ENCODE assay signal across 23 cellular contexts in the genomic region with DNA sequence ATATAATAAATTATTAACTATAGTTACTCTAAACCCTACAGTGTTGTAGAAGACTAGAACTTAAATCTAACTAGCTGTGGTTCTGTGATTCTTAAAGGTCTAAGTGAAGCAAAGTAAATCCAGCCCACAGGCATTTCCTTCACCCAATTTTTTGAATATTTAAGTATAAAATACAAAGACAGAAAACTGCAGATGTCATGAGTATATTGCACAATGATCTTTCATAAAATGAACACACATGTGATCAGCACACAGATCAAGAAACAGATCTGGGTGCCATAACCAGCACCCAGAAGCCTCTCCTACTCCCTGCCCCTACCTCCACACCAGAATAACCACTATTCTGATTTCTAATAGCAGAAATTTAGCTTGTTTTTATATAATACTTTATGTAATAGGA.
"Had no signal": no experiment of that assay in that cellular context is flagged by ENCODE, and none has a peak within 500 bp of the region (broad histone marks: within the 10 kb centered on the region; RNA-seq: fewer than 3 reads in every experiment).

No MANE protein-coding gene starts in this region.

- H3K27ac ChIP-seq: coronary artery, foreskin keratinocyte, left lung, ovary, thoracic aorta, upper lobe of right lung had no signal

- H3K27me3 ChIP-seq: foreskin keratinocyte, left lung, ovary, upper lobe of right lung had no signal

- H3K9me3 ChIP-seq: ovary, thoracic aorta, upper lobe of right lung had no signal

- H3K36me3 ChIP-seq: left lung, ovary, thoracic aorta, upper lobe of right lung had no signal

- H3K4me3 ChIP-seq: coronary artery, left lung, ovary, smooth muscle cell, thoracic aorta, upper lobe of right lung had no signal

- H3K27ac Mint-ChIP-seq: activated naive CD8-positive, alpha-beta T cell treated with anti-CD3 and anti-CD28 coated beads, Interleukin-2, amount 10 ng/mL, durations not matched to agents 7 days and 5 days; brain; stimulated activated effector memory CD8-positive, alpha-beta T cell treated with anti-CD3 and anti-CD28 coated beads, Interleukin-12 subunit alpha, Interleukin-12 subunit beta, amount 100 ng/mL, for 72 hours had no signal

- ATAC-seq: activated CD4-positive, alpha-beta T cell treated with anti-CD3 and anti-CD28 coated beads for 36 hours; foreskin keratinocyte; left lung; sciatic nerve; stimulated activated effector memory CD8-positive, alpha-beta T cell treated with anti-CD3 and anti-CD28 coated beads, Interleukin-12 subunit alpha, Interleukin-12 subunit beta, amount 100 ng/mL, for 72 hours; upper lobe of right lung had no signal

- DNase-seq: activated CD4-positive, alpha-beta memory T cell treated with anti-CD3 and anti-CD28 coated beads for 36 hours; activated CD4-positive, alpha-beta T cell treated with anti-CD3 and anti-CD28 coated beads for 36 hours; activated naive CD8-positive, alpha-beta T cell treated with anti-CD3 and anti-CD28 coated beads, Interleukin-2, amount 10 ng/mL, durations not matched to agents 7 days and 5 days; activated T-cell treated with anti-CD3 and anti-CD28 coated beads for 4 hours; anterior cingulate cortex; central memory CD4-positive, alpha-beta T cell; erythroblast; foreskin keratinocyte; head of caudate nucleus; left lung; mammary epithelial cell; midbrain; ovary; stimulated activated CD4-positive, alpha-beta T cell treated with anti-CD3 and anti-CD28 coated beads, Interleukin-4, amount 100 ng/mL, for 1 hour; upper lobe of right lung had no signal

- H3K27me3 Mint-ChIP-seq: activated CD4-positive, alpha-beta memory T cell treated with anti-CD3 and anti-CD28 coated beads for 36 hours; activated CD4-positive, alpha-beta T cell treated with anti-CD3 and anti-CD28 coated beads for 36 hours; activated naive CD8-positive, alpha-beta T cell treated with anti-CD3 and anti-CD28 coated beads, Interleukin-2, amount 10 ng/mL, durations not matched to agents 7 days and 5 days; brain had no signal

- H3K4me2 ChIP-seq: smooth muscle cell had no signal

- H3K4me3 Mint-ChIP-seq: activated CD4-positive, alpha-beta memory T cell treated with anti-CD3 and anti-CD28 coated beads for 36 hours; activated CD4-positive, alpha-beta T cell treated with anti-CD3 and anti-CD28 coated beads for 36 hours; activated naive CD8-positive, alpha-beta T cell treated with anti-CD3 and anti-CD28 coated beads, Interleukin-2, amount 10 ng/mL, durations not matched to agents 7 days and 5 days; brain; neural crest cell; stimulated activated effector memory CD8-positive, alpha-beta T cell treated with anti-CD3 and anti-CD28 coated beads, Interleukin-12 subunit alpha, Interleukin-12 subunit beta, amount 100 ng/mL, for 72 hours; T-helper 2 cell treated with Interferon-gamma antibody and Interleukin-4, amounts not matched to agents 5 μg/mL and 100 μg/mL, for 36 hours had no signal
